14 cellular contexts compared by ENCODE assay signal in genomic region chr3:89145995-89146394, GRCh38. TPM values are rescaled to one million over a fixed set of nuclear protein-coding genes. Genes with fewer than 3 reads are reported as not detected.
DNase-seq lines count a peak whose midpoint lies in the region; ATAC-seq and TF ChIP-seq lines count a peak whose summit lies in the region.
"Had no signal": no experiment of that assay in that cellular context is flagged by ENCODE, and none has a peak within 500 bp of the region (broad histone marks: within the 10 kb centered on the region; RNA-seq: fewer than 3 reads in every experiment).

No MANE protein-coding gene starts in this region.

- CTCF ChIA-PET in activated CD8-positive, alpha-beta memory T cell treated with anti-CD3 and anti-CD28 coated beads, Interleukin-2, amount 10 ng/mL, durations not matched to agents 7 days and 5 days (lab: Charles Lee): no interaction called here

- peak overlapping the region; percentile 48 for H3K27ac Mint-ChIP-seq in glutamatergic neuron (ENCODE audit: unreplicated experiment)
- no peak overlapping the region for H3K27ac Mint-ChIP-seq in activated CD8-positive, alpha-beta memory T cell treated with anti-CD3 and anti-CD28 coated beads, Interleukin-2, amount 10 ng/mL, durations not matched to agents 7 days and 5 days
- H3K27ac Mint-ChIP-seq: stimulated activated naive B cell treated with anti-CD40 and anti-IgM and Interleukin-4, amounts not matched to agents 10 μg/mL and 1 μg/mL and 100 μg/mL, for 72 hours had no signal

- H3K36me3 Mint-ChIP-seq in glutamatergic neuron (ENCODE audit: unreplicated experiment): no peaks in the 10 kb centered on the region
- no peaks in the 10 kb centered on the region for H3K36me3 Mint-ChIP-seq in activated CD8-positive, alpha-beta memory T cell treated with anti-CD3 and anti-CD28 coated beads, Interleukin-2, amount 10 ng/mL, durations not matched to agents 7 days and 5 days
- H3K36me3 Mint-ChIP-seq: stimulated activated naive B cell treated with anti-CD40 and anti-IgM and Interleukin-4, amounts not matched to agents 10 μg/mL and 1 μg/mL and 100 μg/mL, for 72 hours had no signal

- no peak overlapping the region for H3K9ac ChIP-seq in adipocyte (ENCODE audit: low read length)

- no peak for ATAC-seq in activated CD8-positive, alpha-beta memory T cell treated with anti-CD3 and anti-CD28 coated beads, Interleukin-2, amount 10 ng/mL, durations not matched to agents 7 days and 5 days
- no peak for ATAC-seq in HG03025 (IDR thresholded peaks at IDR 0.05; ENCODE audit: low FRiP score, unreplicated experiment)
- ATAC-seq: stimulated activated naive B cell treated with anti-CD40 and anti-IgM and Interleukin-4, amounts not matched to agents 10 μg/mL and 1 μg/mL and 100 μg/mL, for 72 hours had no signal

- peak; percentile 89 for DNase-seq in HCEC 1CT
- peak; percentile 94 for DNase-seq in adipocyte (ENCODE audit: low read depth)
- no peak for DNase-seq in glutamatergic neuron
- peak; percentile 97 for DNase-seq in stromal cell of bone marrow (ENCODE audit: low read depth)
- DNase-seq in activated CD8-positive, alpha-beta memory T cell treated with anti-CD3 and anti-CD28 coated beads, Interleukin-2, amount 10 ng/mL, durations not matched to agents 7 days and 5 days: no peak
- no peak for DNase-seq in activated effector memory CD4-positive, alpha-beta T cell treated with Interleukin-2 at 50 U/mL for 16 hours
- DNase-seq: central memory CD4-positive, alpha-beta T cell; hypothalamus; NCI-H1092 treated with DMSO at 0.1 percent for 48 hours; NK-92 treated with Interleukin-12 subunit alpha and Interleukin-12 subunit beta, amount 100 ng/mL, for 24 hours; stimulated activated CD4-positive, alpha-beta T cell treated with anti-CD3 and anti-CD28 coated beads, Interleukin-12 subunit alpha, Interleukin-12 subunit beta, amount 100 ng/mL, for 4 hours; stimulated activated naive B cell treated with anti-CD40 and anti-IgM and Interleukin-4, amounts not matched to agents 10 μg/mL and 1 μg/mL and 100 μg/mL, for 72 hours had no signal

- no peak overlapping the region for H3K4me3 Mint-ChIP-seq in glutamatergic neuron (ENCODE audit: unreplicated experiment)
- no peak overlapping the region for H3K4me3 Mint-ChIP-seq in activated CD8-positive, alpha-beta memory T cell treated with anti-CD3 and anti-CD28 coated beads, Interleukin-2, amount 10 ng/mL, durations not matched to agents 7 days and 5 days
- H3K4me3 Mint-ChIP-seq: stimulated activated naive B cell treated with anti-CD40 and anti-IgM and Interleukin-4, amounts not matched to agents 10 μg/mL and 1 μg/mL and 100 μg/mL, for 72 hours had no signal

- TF ChIP-seq CTCF in glutamatergic neuron (IDR thresholded peaks at IDR 0.05; ENCODE audit: partially characterized antibody, unreplicated experiment): no peak

- H3K9me3 ChIP-seq in adipocyte (ENCODE audit: control insufficient read depth, low read length): no peaks in the 10 kb centered on the region
- H3K9me3 ChIP-seq: HAP-1 had no signal

- peaks cover 5% of the 10 kb centered on the region for H3K4me1 ChIP-seq in adipocyte (ENCODE audit: control insufficient read depth, insufficient read depth, low read length)
- H3K4me1 ChIP-seq: HAP-1 had no signal

- H3K27me3 ChIP-seq in adipocyte (replicated peaks; ENCODE audit: control insufficient read depth, insufficient read depth, low read length): no peaks in the 10 kb centered on the region

- H3K9me3 Mint-ChIP-seq in glutamatergic neuron (ENCODE audit: unreplicated experiment): no peaks in the 10 kb centered on the region
- H3K9me3 Mint-ChIP-seq in activated CD8-positive, alpha-beta memory T cell treated with anti-CD3 and anti-CD28 coated beads, Interleukin-2, amount 10 ng/mL, durations not matched to agents 7 days and 5 days (ENCODE audit: low read depth): peaks cover 1% of the 10 kb centered on the region
- H3K9me3 Mint-ChIP-seq: stimulated activated naive B cell treated with anti-CD40 and anti-IgM and Interleukin-4, amounts not matched to agents 10 μg/mL and 1 μg/mL and 100 μg/mL, for 72 hours had no signal

- H3K27me3 Mint-ChIP-seq in glutamatergic neuron (ENCODE audit: unreplicated experiment): no peaks in the 10 kb centered on the region
- H3K27me3 Mint-ChIP-seq in activated CD8-positive, alpha-beta memory T cell treated with anti-CD3 and anti-CD28 coated beads, Interleukin-2, amount 10 ng/mL, durations not matched to agents 7 days and 5 days: no peaks in the 10 kb centered on the region
- H3K27me3 Mint-ChIP-seq: stimulated activated naive B cell treated with anti-CD40 and anti-IgM and Interleukin-4, amounts not matched to agents 10 μg/mL and 1 μg/mL and 100 μg/mL, for 72 hours had no signal

- peaks cover 7% of the 10 kb centered on the region for H3K4me1 Mint-ChIP-seq in glutamatergic neuron (ENCODE audit: low read depth, unreplicated experiment)
- H3K4me1 Mint-ChIP-seq in activated CD8-positive, alpha-beta memory T cell treated with anti-CD3 and anti-CD28 coated beads, Interleukin-2, amount 10 ng/mL, durations not matched to agents 7 days and 5 days: no peaks in the 10 kb centered on the region
- H3K4me1 Mint-ChIP-seq: stimulated activated naive B cell treated with anti-CD40 and anti-IgM and Interleukin-4, amounts not matched to agents 10 μg/mL and 1 μg/mL and 100 μg/mL, for 72 hours had no signal

- no peak overlapping the region for H3K4me3 ChIP-seq in adipocyte (ENCODE audit: low read length)
- H3K4me3 ChIP-seq: HAP-1 had no signal

- H3K36me3 ChIP-seq in adipocyte (ENCODE audit: control insufficient read depth, insufficient read depth, low read length, severe bottlenecking): no peaks in the 10 kb centered on the region
- H3K36me3 ChIP-seq: HAP-1 had no signal

RNA-seq across cellular contexts. Expression of gene EPHA3, which starts 38.6 kb away (rescaled TPM):
- total RNA-seq in glutamatergic neuron (ENCODE audit: unreplicated experiment): 9.9 TPM
- total RNA-seq in activated CD8-positive, alpha-beta memory T cell treated with anti-CD3 and anti-CD28 coated beads, Interleukin-2, amount 10 ng/mL, durations not matched to agents 7 days and 5 days: not detected

Comparison
In these comparisons a context has a peak if more than half of its experiments do, and no peak if none do; other contexts are left out.
1. DNase-seq: peak in HCEC 1CT (single experiment), adipocyte (single experiment) and stromal cell of bone marrow (single experiment); none in glutamatergic neuron (single experiment), activated CD8-positive, alpha-beta memory T cell treated with anti-CD3 and anti-CD28 coated beads, Interleukin-2, amount 10 ng/mL, durations not matched to agents 7 days and 5 days (single experiment) and activated effector memory CD4-positive, alpha-beta T cell treated with Interleukin-2 at 50 U/mL for 16 hours (single experiment).
2. RNA of gene EPHA3, which starts 38.6 kb away (total RNA-seq): 9.9 TPM in glutamatergic neuron (single experiment); not detected in activated CD8-positive, alpha-beta memory T cell treated with anti-CD3 and anti-CD28 coated beads, Interleukin-2, amount 10 ng/mL, durations not matched to agents 7 days and 5 days; every median in the first group is over 10 times any median in the second.